3 cellular contexts compared by ENCODE assay signal in genomic region chr6:163335671-163336545, GRCh38.
A peak's percentile ranks its signal among the peaks of the same experiment; 100 is the strongest.
TF ChIP-seq lines count a peak whose summit lies in the region.

No MANE protein-coding gene starts in this region.

TF ChIP-seq in GM23338, 12 proteins besides CTCF, POLR2A, EP300 and RAD21 (continued from another document and continues in another):
- TF ChIP-seq ZNF462 (CRISPR knock-in tag; IDR thresholded peaks at IDR 0.05) (no peak), POLR2AphosphoS5 (IDR thresholded peaks at IDR 0.05; ENCODE audit: low read depth) (no peak), ETS1 (IDR thresholded peaks at IDR 0.05) (no peak), ZNF114 (CRISPR knock-in tag; IDR thresholded peaks at IDR 0.05) (no peak), EZH2phosphoT487 (IDR thresholded peaks at IDR 0.05; ENCODE audit: unreplicated experiment) (no peak)

TF ChIP-seq in endothelial cell of umbilical vein, 7 proteins besides CTCF, POLR2A, EP300 and RAD21 (continued from another document):
- peak; percentile 83 for TF ChIP-seq GATA2 (IDR thresholded peaks at IDR 0.05; ENCODE audit: insufficient read depth, insufficient read length, low read depth, low read length)
- TF ChIP-seq EZH2 (IDR thresholded peaks at IDR 0.05; ENCODE audit: borderline replicate concordance, low read depth, low read length, severe bottlenecking): no peak
- TF ChIP-seq POLR2AphosphoS5 (IDR thresholded peaks at IDR 0.05; ENCODE audit: insufficient read depth, low read depth, low read length): peak; percentile 63
- peak; percentile 35 for TF ChIP-seq FOS (IDR thresholded peaks at IDR 0.05; ENCODE audit: borderline replicate concordance, insufficient read depth, low read length)
- no peak for TF ChIP-seq MYC (IDR thresholded peaks at IDR 0.05; ENCODE audit: low read depth, low read length)

TF ChIP-seq in liver, 16 proteins besides CTCF, POLR2A, EP300 and RAD21 (continued from another document):
- no peak for TF ChIP-seq ZBTB33 (IDR thresholded peaks at IDR 0.05)
- TF ChIP-seq NR2F2 (IDR thresholded peaks at IDR 0.05): peak; percentile 98
- TF ChIP-seq TAF1 (conservative IDR thresholded peaks at IDR 0.05): no peak
- TF ChIP-seq YY1 (IDR thresholded peaks at IDR 0.05): no peak
- TF ChIP-seq EGR1 (IDR thresholded peaks at IDR 0.05; ENCODE audit: low read depth in 2 of 2): no peak
